ENCODE assay signal across 8 cellular contexts in genomic region chr7:5429857-5430611, GRCh38.
DNase-seq lines count a peak whose midpoint lies in the region; ATAC-seq and TF ChIP-seq lines count a peak whose summit lies in the region.

No MANE protein-coding gene starts in this region.

- H3K4me2 ChIP-seq in BLaER1 treated with 17β-estradiol and CSF1 and Interleukin-3, amounts not matched to agents 10 nM and 100 nM = peak overlapping the region in 9 of 11 experiments; percentile 32 to 100 (median 64); a peak in 13 of 22 replicates

- H3K36me3 ChIP-seq in BLaER1 treated with 17β-estradiol and CSF1 and Interleukin-3, amounts not matched to agents 10 nM and 100 nM = peaks cover 0 to 8% (median 0%) of the 10 kb centered on the region in 11 experiments; a peak in 2 of 22 replicates

- H3K9me3 Mint-ChIP-seq in stimulated activated effector memory CD8-positive, alpha-beta T cell treated with anti-CD3 and anti-CD28 coated beads, Interleukin-12 subunit alpha, Interleukin-12 subunit beta, amount 100 ng/mL, for 72 hours = no peaks in the 10 kb centered on the region

- H3K9ac ChIP-seq in BLaER1 treated with 17β-estradiol and CSF1 and Interleukin-3, amounts not matched to agents 10 nM and 100 nM = peak overlapping the region in 3 of 11 experiments; percentile 0 to 49 (median 32); a peak in 3 of 22 replicates

- peaks cover 28% of the 10 kb centered on the region for H3K4me1 Mint-ChIP-seq in stimulated activated effector memory CD8-positive, alpha-beta T cell treated with anti-CD3 and anti-CD28 coated beads, Interleukin-12 subunit alpha, Interleukin-12 subunit beta, amount 100 ng/mL, for 72 hours

- H4K20me1 ChIP-seq in BLaER1 treated with 17β-estradiol and CSF1 and Interleukin-3, amounts not matched to agents 10 nM and 100 nM = peaks cover 44 to 68% (median 54%) of the 10 kb centered on the region in 11 experiments; a peak in 21 of 22 replicates

- peaks cover 5% of the 10 kb centered on the region for H3K36me3 Mint-ChIP-seq in stimulated activated effector memory CD8-positive, alpha-beta T cell treated with anti-CD3 and anti-CD28 coated beads, Interleukin-12 subunit alpha, Interleukin-12 subunit beta, amount 100 ng/mL, for 72 hours

- no peak for ATAC-seq in stimulated activated effector memory CD8-positive, alpha-beta T cell treated with anti-CD3 and anti-CD28 coated beads, Interleukin-12 subunit alpha, Interleukin-12 subunit beta, amount 100 ng/mL, for 72 hours
- ATAC-seq in HG03520 (IDR thresholded peaks at IDR 0.05; ENCODE audit: unreplicated experiment) = no peak

- in situ Hi-C loops in astrocyte of the spinal cord (cut with HindIII; ENCODE audit: low sequenced_read_pairs) = no loop called here

- H3K27ac ChIP-seq in BLaER1 treated with 17β-estradiol and CSF1 and Interleukin-3, amounts not matched to agents 10 nM and 100 nM = no peak overlapping the region
- peak overlapping the region; percentile 97 for H3K27ac ChIP-seq in HL-60 (replicated peaks)

- H3K4me3 ChIP-seq in BLaER1 treated with 17β-estradiol and CSF1 and Interleukin-3, amounts not matched to agents 10 nM and 100 nM = peak overlapping the region in 4 of 10 experiments; percentile 13 to 76 (median 61); a peak in 5 of 20 replicates
- H3K4me3 ChIP-seq in HL-60 (replicated peaks; ENCODE audit: insufficient read depth, low read length) (peak overlapping the region; percentile 68), astrocyte of the spinal cord (ENCODE audit: low read depth, low read length) (peak overlapping the region; percentile 92)

- peak overlapping the region; percentile 33 for H3K4me3 Mint-ChIP-seq in stimulated activated effector memory CD8-positive, alpha-beta T cell treated with anti-CD3 and anti-CD28 coated beads, Interleukin-12 subunit alpha, Interleukin-12 subunit beta, amount 100 ng/mL, for 72 hours

- DNase-seq in HL-60 (ENCODE audit: low read depth in 1 of 2, low spot score in 1 of 2) (peak in 1 of 2 experiments; percentile 56), astrocyte of the spinal cord (ENCODE audit: low read depth, low spot score) (no peak), iPS-NIHi7 (ENCODE audit: extremely low spot score) (peak; percentile 19), MV-4-11 (lab: John Stamatoyannopoulos, UW) (no peak)
- DNase-seq in stimulated activated effector memory CD8-positive, alpha-beta T cell treated with anti-CD3 and anti-CD28 coated beads, Interleukin-12 subunit alpha, Interleukin-12 subunit beta, amount 100 ng/mL, for 72 hours (ENCODE audit: low spot score in 2 of 2) = no peak
- DNase-seq in stimulated activated CD4-positive, alpha-beta T cell treated with anti-CD3 and anti-CD28 coated beads, Interleukin-2, amount 100 ng/mL, for 48 hours = no peak

- H3K27me3 ChIP-seq in BLaER1 treated with 17β-estradiol and CSF1 and Interleukin-3, amounts not matched to agents 10 nM and 100 nM = peaks cover 72 to 94% (median 85%) of the 10 kb centered on the region in 11 experiments
- H3K27me3 ChIP-seq in HL-60 (ENCODE audit: insufficient read depth, poor library complexity, severe bottlenecking) = no peaks in the 10 kb centered on the region

- TF ChIP-seq CTCF in HL-60 (IDR thresholded peaks at IDR 0.05; ENCODE audit: insufficient read depth, low read length) (no peak), astrocyte of the spinal cord (IDR thresholded peaks at IDR 0.05; ENCODE audit: low read depth, low read length) (no peak)

- H3K27ac Mint-ChIP-seq in stimulated activated effector memory CD8-positive, alpha-beta T cell treated with anti-CD3 and anti-CD28 coated beads, Interleukin-12 subunit alpha, Interleukin-12 subunit beta, amount 100 ng/mL, for 72 hours = no peak overlapping the region

- H3K9me3 ChIP-seq in BLaER1 treated with 17β-estradiol and CSF1 and Interleukin-3, amounts not matched to agents 10 nM and 100 nM (replicated peaks in 1 of 11) = peaks cover 0 to 8% (median 0%) of the 10 kb centered on the region in 11 experiments; a peak in 8 of 22 replicates

- H3K4me1 ChIP-seq in BLaER1 treated with 17β-estradiol and CSF1 and Interleukin-3, amounts not matched to agents 10 nM and 100 nM = peaks cover 30 to 48% (median 39%) of the 10 kb centered on the region in 10 experiments
